In the genomic region with DNA sequence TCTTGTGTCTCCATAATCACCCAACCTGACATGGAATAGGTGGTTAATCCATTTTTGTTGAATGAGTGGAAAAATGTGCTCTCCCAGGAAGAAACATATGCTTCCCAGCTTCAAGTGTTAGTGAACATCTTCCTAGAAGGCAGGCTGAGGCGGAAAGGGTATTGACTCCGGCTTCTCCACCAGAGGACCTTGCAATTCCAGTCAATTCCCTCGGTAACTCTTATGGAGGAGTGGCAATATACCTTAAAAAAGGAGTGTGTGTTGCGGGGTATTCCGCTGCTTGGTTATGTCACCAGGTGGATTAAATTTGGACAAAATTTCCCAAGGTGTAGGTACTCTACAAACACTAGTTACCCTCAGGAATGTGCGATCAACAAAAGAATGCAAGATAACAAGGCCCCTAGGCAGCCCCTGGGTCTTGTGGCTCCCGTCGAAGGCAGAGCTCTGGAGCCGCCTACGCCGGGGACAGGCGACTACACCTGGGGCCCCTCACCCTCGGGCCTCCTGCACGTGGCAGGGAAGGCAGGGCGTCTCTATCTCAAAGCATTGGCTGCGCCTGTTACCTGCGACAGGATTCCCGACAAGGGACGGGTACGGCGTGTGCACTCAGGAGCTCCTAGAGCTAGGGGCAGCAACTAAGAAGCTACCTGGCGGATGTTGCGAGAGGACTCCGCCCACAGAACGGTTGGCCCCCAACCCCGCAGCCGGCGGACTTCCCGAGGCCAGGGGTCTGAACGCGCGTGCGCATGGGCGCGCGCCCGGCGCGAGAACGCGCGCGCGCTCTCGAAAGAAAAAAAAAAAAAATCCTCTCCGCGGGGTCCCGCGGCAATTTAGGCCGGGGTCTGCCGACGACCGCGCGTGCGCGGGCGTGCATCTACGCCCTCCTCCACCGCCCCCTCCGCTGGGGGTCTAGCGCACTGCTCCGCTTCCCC, we compare ENCODE assay signal across 8 cellular contexts. TPM values are rescaled to one million over a fixed set of nuclear protein-coding genes. Genes with fewer than 3 reads are reported as not detected.
DNase-seq lines count a peak whose midpoint lies in the region; ATAC-seq and TF ChIP-seq lines count a peak whose summit lies in the region.

Gene WDR87 (minus strand): TSS at position 659 of the 932 bp plus-strand sequence. CDS start 8,355 bp downstream, outside the sequence.

- ATAC-seq in HG02938 (IDR thresholded peaks at IDR 0.05; ENCODE audit: unreplicated experiment) = peak; percentile 17
- peak; percentile 48 to 50 for ATAC-seq in naive thymus-derived CD8-positive, alpha-beta T cell

- no peaks in the 10 kb centered on the region for H3K27me3 Mint-ChIP-seq in naive thymus-derived CD8-positive, alpha-beta T cell

- peak within 1 kb of the TSS; percentile 91 to 96 (median 95) for H3K4me3 Mint-ChIP-seq in naive thymus-derived CD8-positive, alpha-beta T cell

- peak; percentile 78 for DNase-seq in GM06990 (ENCODE audit: extremely low read depth, insufficient read length)
- DNase-seq in NCI-H524 treated with DMSO at 0.1 percent for 48 hours (lab: John Stamatoyannopoulos, UW) = peak; percentile 51
- peak; percentile 49 for DNase-seq in activated CD8-positive, alpha-beta memory T cell treated with anti-CD3 and anti-CD28 coated beads, Interleukin-2, amount 50 U/mL, for 4 hours
- DNase-seq in epithelial cell of prostate (ENCODE audit: low read depth, low spot score) = no peak
- DNase-seq in naive thymus-derived CD8-positive, alpha-beta T cell = peak in 9 of 10 donors; percentile 41 to 76 (median 56)
- DNase-seq in ecto neural progenitor cell (ENCODE audit: low spot score) = no peak

- H3K9me3 ChIP-seq in thymus (ENCODE audit: control insufficient read depth) = no peaks in the 10 kb centered on the region

- no peaks in the 10 kb centered on the region for H3K27me3 ChIP-seq in GM06990 (replicated peaks; ENCODE audit: control insufficient read depth, insufficient read depth, low read length)
- no peaks in the 10 kb centered on the region for H3K27me3 ChIP-seq in thymus (ENCODE audit: control insufficient read depth, insufficient read depth)

- H3K27ac ChIP-seq in epithelial cell of prostate (peak within 1 kb of the TSS; percentile 66), thymus (ENCODE audit: low read depth) (peak within 1 kb of the TSS; percentile 95)

- no peaks in the 10 kb centered on the region for H3K9me3 Mint-ChIP-seq in naive thymus-derived CD8-positive, alpha-beta T cell

- no peaks in the 10 kb centered on the region for H3K36me3 ChIP-seq in GM06990 (ENCODE audit: control insufficient read depth, insufficient read depth, low read length)
- H3K36me3 ChIP-seq in thymus (ENCODE audit: control insufficient read depth, insufficient read depth) = no peaks in the 10 kb centered on the region

- H3K4me1 ChIP-seq in thymus (ENCODE audit: control insufficient read depth, insufficient read depth, low read length) = peaks cover 4% of the 10 kb centered on the region

- POLR2A ChIA-PET in naive thymus-derived CD8-positive, alpha-beta T cell (lab: Charles Lee) = interaction anchor here (0.5 to 3.7 kb wide), 24 partner anchors 10 to 1691 kb away, joined by 3 to 30 read pairs (median 4); partner anchors contain the start of genes CATSPERG, FAM98C, KCNK6 and PSMD8

- WGBS in thymus = 8% methylated on average over 63 of the region's 63 CpGs

- peak within 1 kb of the TSS; percentile 51 to 97 (median 94) for H3K27ac Mint-ChIP-seq in naive thymus-derived CD8-positive, alpha-beta T cell

- no peaks in the 10 kb centered on the region for H3K36me3 Mint-ChIP-seq in naive thymus-derived CD8-positive, alpha-beta T cell

- H3K4me3 ChIP-seq in GM06990 (replicated peaks; ENCODE audit: low read depth, low read length) (peak within 1 kb of the TSS; percentile 74), thymus (ENCODE audit: low read length) (peak within 1 kb of the TSS; percentile 88)

- H3K4me1 Mint-ChIP-seq in naive thymus-derived CD8-positive, alpha-beta T cell = peaks cover 15 to 46% (median 37%) of the 10 kb centered on the region in 4 donors

- no peak for TF ChIP-seq CTCF in GM06990 (IDR thresholded peaks at IDR 0.05; ENCODE audit: insufficient read depth, low read length, poor library complexity, severe bottlenecking)

RNA-seq across cellular contexts. Expression of gene WDR87, which starts in this region (rescaled TPM):
- not detected for total RNA-seq in naive thymus-derived CD8-positive, alpha-beta T cell
- not detected for polyA plus RNA-seq in naive thymus-derived CD8-positive, alpha-beta T cell
- 0.02 TPM for polyA plus RNA-seq in thymus

Comparison
In these comparisons a context has a peak if more than half of its experiments do, and no peak if none do; other contexts are left out.
1. Peak in DNase-seq and ATAC-seq in naive thymus-derived CD8-positive, alpha-beta T cell; RNA of the gene not detected or under 1 TPM.
2. DNase-seq: peak in GM06990 (single experiment), NCI-H524 treated with DMSO at 0.1 percent for 48 hours (single experiment) and activated CD8-positive, alpha-beta memory T cell treated with anti-CD3 and anti-CD28 coated beads, Interleukin-2, amount 50 U/mL, for 4 hours (single experiment); none in epithelial cell of prostate (single experiment) and ecto neural progenitor cell (single experiment).